Comparison of ENCODE assay signal across 28 cellular contexts in the genomic region with DNA sequence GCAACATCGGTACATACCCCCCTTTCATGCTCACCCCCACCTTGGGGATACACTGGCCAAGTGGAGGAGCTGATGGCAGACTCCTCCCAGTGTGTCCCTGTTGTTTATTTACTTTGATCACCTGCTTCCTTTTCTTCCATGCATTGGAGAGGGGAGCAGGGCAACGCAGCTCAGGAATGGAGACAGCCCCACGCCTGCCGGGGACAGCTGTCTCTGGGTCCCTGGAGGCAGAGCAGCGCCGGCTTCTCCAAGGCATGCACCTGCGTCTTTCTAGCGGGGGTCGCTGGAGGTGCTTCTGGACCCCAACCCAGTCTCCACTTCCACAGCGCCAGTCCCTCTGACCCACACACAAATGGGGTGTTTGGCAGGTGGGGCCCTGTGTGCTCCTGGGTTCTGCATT. TPM values are rescaled to one million over a fixed set of nuclear protein-coding genes. Genes with fewer than 3 reads are reported as not detected.
A peak's percentile ranks its signal among the peaks of the same experiment; 100 is the strongest.
DNase-seq lines count a peak whose midpoint lies in the region; ATAC-seq and TF ChIP-seq lines count a peak whose summit lies in the region.
"Had no signal": no experiment of that assay in that cellular context is flagged by ENCODE, and none has a peak within 500 bp of the region (broad histone marks: within the 10 kb centered on the region; RNA-seq: fewer than 3 reads in every experiment).

No MANE protein-coding gene starts in this region.

- no peak for ATAC-seq in PC-3
- ATAC-seq: pancreas; stimulated activated memory B cell treated with anti-CD40 and anti-IgM and Interleukin-4, amounts not matched to agents 10 μg/mL and 1 μg/mL and 100 μg/mL, for 72 hours had no signal

- H3K36me3 Mint-ChIP-seq in immature natural killer cell = no peaks in the 10 kb centered on the region
- H3K36me3 Mint-ChIP-seq: activated naive CD8-positive, alpha-beta T cell; CD4-positive, alpha-beta memory T cell; naive B cell; stimulated activated memory B cell treated with anti-CD40 and anti-IgM and Interleukin-4, amounts not matched to agents 10 μg/mL and 1 μg/mL and 100 μg/mL, for 72 hours had no signal

- no peak overlapping the region for H2AFZ ChIP-seq in PC-3 (ENCODE audit: low read length)

- H3K4me3 ChIP-seq in HUES6 (ENCODE audit: low read depth, low read length) (peak overlapping the region; percentile 35; the same call in 1 of the 2 replicates), iPS-15b (ENCODE audit: low read depth, low read length) (peak overlapping the region; percentile 26), PC-3 (ENCODE audit: low read length) (no peak overlapping the region)
- H3K4me3 ChIP-seq: ascending aorta, HAP-1, pancreas, suprapubic skin, vagina had no signal

- H3K9me2 ChIP-seq in PC-3 (replicated peaks; ENCODE audit: low read length) = no peaks in the 10 kb centered on the region

- no peak for TF ChIP-seq CTCF in PC-3 (conservative IDR thresholded peaks at IDR 0.05; ENCODE audit: low read depth, low read length)

- CTCF ChIA-PET in PC-3 (lab: Charles Lee) = no interaction called here

- H3K27me3 Mint-ChIP-seq in immature natural killer cell (ENCODE audit: low read depth in 3 of 3) = peaks cover 8 to 20% (median 12%) of the 10 kb centered on the region in 3 donors

- no TSS peak for BruUV-seq in PC-3 (replicated peaks; lab: Mats Ljungman, UMichigan)

- no peak overlapping the region for H3K4me2 ChIP-seq in PC-3 (ENCODE audit: low read length)

- H3K9me3 ChIP-seq in HUES6 (ENCODE audit: control insufficient read depth, insufficient read depth, low read depth, low read length) (no peaks in the 10 kb centered on the region), iPS-15b (ENCODE audit: control insufficient read depth, insufficient read depth, low read length) (no peaks in the 10 kb centered on the region), PC-3 (ENCODE audit: low read length) (no peaks in the 10 kb centered on the region)
- H3K9me3 ChIP-seq: ascending aorta, HAP-1, pancreas, suprapubic skin, vagina had no signal

- peaks cover 0 to 2% (median 0%) of the 10 kb centered on the region in 6 donors for H3K9me3 Mint-ChIP-seq in immature natural killer cell
- H3K9me3 Mint-ChIP-seq: activated T-helper 2 cell treated with anti-CD3 and anti-CD28 coated beads, Interferon-gamma antibody, Interleukin-2, Interleukin-4, amounts not matched to agents 10 μg/mL and 5 μg/mL and 100 μg/mL, durations not matched to agents 14 hours and 24 hours and 36 hours; CD4-positive, alpha-beta memory T cell; central memory CD8-positive, alpha-beta T cell; stimulated activated memory B cell treated with anti-CD40 and anti-IgM and Interleukin-4, amounts not matched to agents 10 μg/mL and 1 μg/mL and 100 μg/mL, for 72 hours had no signal

- H3K4me1 Mint-ChIP-seq in immature natural killer cell = peaks cover 0 to 7% of the 10 kb centered on the region in 2 donors
- H3K4me1 Mint-ChIP-seq: central memory CD8-positive, alpha-beta T cell had no signal

- H3K4me3 Mint-ChIP-seq in immature natural killer cell = no peak overlapping the region
- H3K4me3 Mint-ChIP-seq: activated naive CD8-positive, alpha-beta T cell; CD4-positive, alpha-beta memory T cell; central memory CD8-positive, alpha-beta T cell; naive B cell; stimulated activated memory B cell treated with anti-CD40 and anti-IgM and Interleukin-4, amounts not matched to agents 10 μg/mL and 1 μg/mL and 100 μg/mL, for 72 hours had no signal

- DNase-seq in NCI-H345 treated with DMSO at 0.1 percent for 48 hours (lab: John Stamatoyannopoulos, UW; ENCODE audit: unreplicated experiment) (peak; percentile 69), PC-3 (no peak), immature natural killer cell (no peak), OCI-M2 (lab: John Stamatoyannopoulos, UW; ENCODE audit: unreplicated experiment) (no peak)
- DNase-seq: activated CD4-positive, alpha-beta T cell treated with anti-CD3 and anti-CD28 coated beads, Interleukin-2, amount 50 U/mL, for 48 hours; activated CD4-positive, CD25-positive, alpha-beta regulatory T cell; activated CD8-positive, alpha-beta memory T cell treated with anti-CD3 and anti-CD28 coated beads, Interleukin-2, amount 50 U/mL, for 48 hours; CD4-positive, alpha-beta memory T cell; DMS 273 treated with DMSO at 0.1 percent for 48 hours; GDM1; naive B cell; NCI-H510A; pancreas; SHP77 treated with DMSO at 0.1 percent for 48 hours; stimulated activated CD4-positive, alpha-beta T cell treated with anti-CD3 and anti-CD28 coated beads, Interleukin-2, amount 100 ng/mL, for 48 hours had no signal

- H3K27me3 ChIP-seq in HUES6 (ENCODE audit: control insufficient read depth, insufficient read depth, low read length) (peaks cover 62% of the 10 kb centered on the region), iPS-15b (ENCODE audit: control insufficient read depth, insufficient read depth, low read length) (peaks cover 38% of the 10 kb centered on the region), PC-3 (ENCODE audit: low read length) (peaks cover 67% of the 10 kb centered on the region)
- H3K27me3 ChIP-seq: vagina had no signal

- H3K9ac ChIP-seq in HUES6 (ENCODE audit: low read length) (no peak overlapping the region), iPS-15b (ENCODE audit: low read depth, low read length) (no peak overlapping the region), PC-3 (ENCODE audit: low read length) (no peak overlapping the region)

- POLR2A ChIA-PET in PC-3 (lab: Charles Lee; ENCODE audit: unreplicated experiment) = no interaction called here

- H3K27ac Mint-ChIP-seq in immature natural killer cell = no peak overlapping the region
- H3K27ac Mint-ChIP-seq: activated naive CD8-positive, alpha-beta T cell; activated T-helper 2 cell treated with anti-CD3 and anti-CD28 coated beads, Interferon-gamma antibody, Interleukin-2, Interleukin-4, amounts not matched to agents 10 μg/mL and 5 μg/mL and 100 μg/mL, durations not matched to agents 14 hours and 24 hours and 36 hours; CD4-positive, alpha-beta memory T cell; stimulated activated memory B cell treated with anti-CD40 and anti-IgM and Interleukin-4, amounts not matched to agents 10 μg/mL and 1 μg/mL and 100 μg/mL, for 72 hours had no signal

- H3K36me3 ChIP-seq in HUES6 (ENCODE audit: control insufficient read depth, insufficient read depth, low read length) (no peaks in the 10 kb centered on the region), iPS-15b (ENCODE audit: control insufficient read depth, insufficient read depth, low read length) (no peaks in the 10 kb centered on the region), PC-3 (ENCODE audit: low read depth, low read length) (no peaks in the 10 kb centered on the region)
- H3K36me3 ChIP-seq: ascending aorta, HAP-1, pancreas, suprapubic skin, vagina had no signal

- no peaks in the 10 kb centered on the region for H4K20me1 ChIP-seq in PC-3 (ENCODE audit: low read length)

- H3K27ac ChIP-seq in HUES6 (ENCODE audit: low read depth, low read length) (no peak overlapping the region), temporal lobe (ENCODE audit: low read depth, low read length) (peak overlapping the region; percentile 97), PC-3 (ENCODE audit: low read length) (no peak overlapping the region)
- H3K27ac ChIP-seq: ascending aorta, epithelial cell of prostate, HL-60, pancreas, suprapubic skin, vagina had no signal

- H3K79me2 ChIP-seq in PC-3 (ENCODE audit: low read length) = no peaks in the 10 kb centered on the region

- intact Hi-C loops in PC-3 (cut with micrococcal nuclease) = loop anchor here (10.0 kb wide), 1 partner anchor 754 kb away; the partner anchor contains the start of gene C1orf174

- no peaks in the 10 kb centered on the region for H3F3A ChIP-seq in PC-3 (ENCODE audit: low read length, unreplicated experiment)

- H3K4me1 ChIP-seq in HUES6 (ENCODE audit: control insufficient read depth, insufficient read depth, low read length) (peaks cover 39% of the 10 kb centered on the region), iPS-15b (ENCODE audit: control insufficient read depth, insufficient read depth, low read length) (peaks cover 23% of the 10 kb centered on the region), PC-3 (ENCODE audit: insufficient read depth, low read length) (no peaks in the 10 kb centered on the region)
- H3K4me1 ChIP-seq: ascending aorta, HAP-1, pancreas had no signal

RNA-seq across cellular contexts. Expression of gene AJAP1, which starts 4.2 kb away (rescaled TPM):
- total RNA-seq in temporal lobe (21.9 TPM), PC-3 (2014; rRNA removed) (not detected in 2 replicates)
- polyA plus RNA-seq in immature natural killer cell = not detected
- total RNA-seq: activated T-helper 2 cell treated with anti-CD3 and anti-CD28 coated beads, Interferon-gamma antibody, Interleukin-2, Interleukin-4, amounts not matched to agents 10 μg/mL and 5 μg/mL and 100 μg/mL, durations not matched to agents 14 hours and 24 hours and 36 hours had no signal
- polyA plus RNA-seq: CD4-positive, alpha-beta memory T cell had no signal

Comparison
In these comparisons a context has a peak if more than half of its experiments do, and no peak if none do; other contexts are left out.
1. RNA of gene AJAP1, which starts 4.2 kb away (total RNA-seq): 21.9 TPM in temporal lobe (single experiment); not detected in PC-3; every median in the first group is over 10 times any median in the second.